ENCODE assay signal across 17 cellular contexts in genomic region chr11:73192272-73192671, GRCh38. TPM values are rescaled to one million over a fixed set of nuclear protein-coding genes. Genes with fewer than 3 reads are reported as not detected.
A peak's percentile ranks its signal among the peaks of the same experiment; 100 is the strongest.
DNase-seq lines count a peak whose midpoint lies in the region; ATAC-seq and TF ChIP-seq lines count a peak whose summit lies in the region.
"Had no signal": no experiment of that assay in that cellular context is flagged by ENCODE, and none has a peak within 500 bp of the region (broad histone marks: within the 10 kb centered on the region; RNA-seq: fewer than 3 reads in every experiment).

No MANE protein-coding gene starts in this region.

- no peak overlapping the region for H3K4me3 ChIP-seq in epithelial cell of esophagus (ENCODE audit: low read length)
- H3K4me3 ChIP-seq: gastrocnemius medialis, SJSA1, spleen had no signal

- POLR2A ChIA-PET in activated CD4-positive, alpha-beta T cell treated with anti-CD3 and anti-CD28 coated beads for 36 hours (lab: Charles Lee), result no interaction called here

- H3K36me3 Mint-ChIP-seq in activated CD4-positive, alpha-beta T cell treated with anti-CD3 and anti-CD28 coated beads for 36 hours (ENCODE audit: low read depth), result no peaks in the 10 kb centered on the region

- H3K27ac Mint-ChIP-seq in activated CD4-positive, alpha-beta T cell treated with anti-CD3 and anti-CD28 coated beads for 36 hours, result no peak overlapping the region
- H3K27ac Mint-ChIP-seq: effector memory CD8-positive, alpha-beta T cell had no signal

- intact Hi-C loops in activated CD4-positive, alpha-beta T cell treated with anti-CD3 and anti-CD28 coated beads for 36 hours (cut with DNase I, micrococcal nuclease), result no loop called here

- peak; percentile 81 for ATAC-seq in activated CD4-positive, alpha-beta T cell treated with anti-CD3 and anti-CD28 coated beads for 36 hours
- ATAC-seq in SK-N-SH treated with all-trans-retinoic acid at 6 μM for 48 hours, result no peak
- ATAC-seq: effector memory CD8-positive, alpha-beta T cell; gastrocnemius medialis had no signal

- CTCF ChIA-PET in activated CD4-positive, alpha-beta T cell treated with anti-CD3 and anti-CD28 coated beads for 36 hours (lab: Charles Lee), result interaction anchor here (1.2 to 1.5 kb wide), 2 partner anchors 16 to 144 kb away, joined by 3 read pairs; no protein-coding TSS in a partner anchor

- TF ChIP-seq CTCF in epithelial cell of esophagus (IDR thresholded peaks at IDR 0.05; ENCODE audit: insufficient read depth, low read depth, low read length, missing control alignments), result no peak

- no peaks in the 10 kb centered on the region for H3K27me3 Mint-ChIP-seq in activated CD4-positive, alpha-beta T cell treated with anti-CD3 and anti-CD28 coated beads for 36 hours

- DNase-seq in activated CD4-positive, alpha-beta T cell treated with anti-CD3 and anti-CD28 coated beads for 36 hours, result peak; percentile 50
- DNase-seq in activated CD4-positive, alpha-beta T cell treated with anti-CD3 and anti-CD28 coated beads, Interleukin-2, amount 50 U/mL, for 1 hour, result no peak
- DNase-seq in NCI-H226, result peak; percentile 61
- peak; percentile 99 for DNase-seq in epithelial cell of esophagus (ENCODE audit: low read depth)
- DNase-seq in renal cortical epithelial cell (ENCODE audit: low read depth), result peak; percentile 76
- no peak for DNase-seq in midbrain (lab: John Stamatoyannopoulos, UW)
- DNase-seq in DMS 273 (lab: John Stamatoyannopoulos, UW; ENCODE audit: unreplicated experiment), result no peak
- DNase-seq: 8988T; effector memory CD8-positive, alpha-beta T cell; NCI-H1092; spleen had no signal

- H3K9me3 Mint-ChIP-seq in activated CD4-positive, alpha-beta T cell treated with anti-CD3 and anti-CD28 coated beads for 36 hours (ENCODE audit: low read depth), result no peaks in the 10 kb centered on the region
- H3K9me3 Mint-ChIP-seq: central memory CD8-positive, alpha-beta T cell; effector memory CD8-positive, alpha-beta T cell had no signal

- no peak overlapping the region for H3K4me3 Mint-ChIP-seq in activated CD4-positive, alpha-beta T cell treated with anti-CD3 and anti-CD28 coated beads for 36 hours
- H3K4me3 Mint-ChIP-seq: central memory CD8-positive, alpha-beta T cell; effector memory CD8-positive, alpha-beta T cell had no signal

- H3K4me1 Mint-ChIP-seq in activated CD4-positive, alpha-beta T cell treated with anti-CD3 and anti-CD28 coated beads for 36 hours, result no peaks in the 10 kb centered on the region
- H3K4me1 Mint-ChIP-seq: central memory CD8-positive, alpha-beta T cell had no signal

TF ChIP-seq in SK-N-SH treated with all-trans-retinoic acid at 6 μM for 48 hours, 23 proteins besides CTCF, POLR2A, EP300 and RAD21:
- TF ChIP-seq RARB (CRISPR knock-in tag; IDR thresholded peaks at IDR 0.05) (no peak), TOX (CRISPR knock-in tag; IDR thresholded peaks at IDR 0.05; ENCODE audit: borderline replicate concordance) (no peak), ARNTL (CRISPR knock-in tag; IDR thresholded peaks at IDR 0.05; ENCODE audit: borderline replicate concordance, low read depth) (no peak), CSDC2 (CRISPR knock-in tag; IDR thresholded peaks at IDR 0.05) (no peak), ZNF565 (CRISPR knock-in tag; conservative IDR thresholded peaks at IDR 0.05; ENCODE audit: low read depth) (no peak), ZFP3 (CRISPR knock-in tag; IDR thresholded peaks at IDR 0.05) (no peak), PPARA (CRISPR knock-in tag; IDR thresholded peaks at IDR 0.05; ENCODE audit: borderline replicate concordance) (no peak), PATZ1 (CRISPR knock-in tag; IDR thresholded peaks at IDR 0.05; ENCODE audit: borderline replicate concordance) (no peak), ZNF70 (CRISPR knock-in tag; IDR thresholded peaks at IDR 0.05) (no peak)
- TF ChIP-seq, protein P1, sequence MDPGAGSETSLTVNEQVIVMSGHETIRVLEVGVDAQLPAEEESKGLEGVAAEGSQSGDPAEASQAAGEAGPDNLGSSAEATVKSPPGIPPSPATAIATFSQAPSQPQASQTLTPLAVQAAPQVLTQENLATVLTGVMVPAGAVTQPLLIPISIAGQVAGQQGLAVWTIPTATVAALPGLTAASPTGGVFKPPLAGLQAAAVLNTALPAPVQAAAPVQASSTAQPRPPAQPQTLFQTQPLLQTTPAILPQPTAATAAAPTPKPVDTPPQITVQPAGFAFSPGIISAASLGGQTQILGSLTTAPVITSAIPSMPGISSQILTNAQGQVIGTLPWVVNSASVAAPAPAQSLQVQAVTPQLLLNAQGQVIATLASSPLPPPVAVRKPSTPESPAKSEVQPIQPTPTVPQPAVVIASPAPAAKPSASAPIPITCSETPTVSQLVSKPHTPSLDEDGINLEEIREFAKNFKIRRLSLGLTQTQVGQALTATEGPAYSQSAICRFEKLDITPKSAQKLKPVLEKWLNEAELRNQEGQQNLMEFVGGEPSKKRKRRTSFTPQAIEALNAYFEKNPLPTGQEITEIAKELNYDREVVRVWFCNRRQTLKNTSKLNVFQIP (CRISPR knock-in tag; IDR thresholded peaks at IDR 0.05; ENCODE audit: borderline replicate concordance, low read depth), result no peak

RNA-seq across cellular contexts. Expression of gene P2RY2, which starts 25.8 kb away (rescaled TPM):
- not detected for total RNA-seq in activated CD4-positive, alpha-beta T cell treated with anti-CD3 and anti-CD28 coated beads for 36 hours
- 3.7 and 4.3 TPM in 2 replicates for total RNA-seq in renal cortical epithelial cell
- total RNA-seq: H4, osteocyte, SJSA1 had no signal

RNA-seq across cellular contexts. Expression of gene FCHSD2, which starts 50.2 kb away (rescaled TPM):
- 10 to 100 TPM; 24.1 to 24.7 TPM for total RNA-seq in activated CD4-positive, alpha-beta T cell treated with anti-CD3 and anti-CD28 coated beads for 36 hours
- 11.5 and 21.5 TPM in 2 replicates for total RNA-seq in renal cortical epithelial cell

Comparison
In these comparisons a context has a peak if more than half of its experiments do, and no peak if none do; other contexts are left out.
1. DNase-seq: peak in activated CD4-positive, alpha-beta T cell treated with anti-CD3 and anti-CD28 coated beads for 36 hours (single experiment), NCI-H226 (single experiment), epithelial cell of esophagus (single experiment) and renal cortical epithelial cell (single experiment); none in activated CD4-positive, alpha-beta T cell treated with anti-CD3 and anti-CD28 coated beads, Interleukin-2, amount 50 U/mL, for 1 hour (single experiment), midbrain (single experiment) and DMS 273 (single experiment).